Comparison of ENCODE assay signal across 28 cellular contexts in genomic region chr7:28533267-28533666, GRCh38.
A peak's percentile ranks its signal among the peaks of the same experiment; 100 is the strongest.
DNase-seq lines count a peak whose midpoint lies in the region; ATAC-seq, FAIRE-seq and TF ChIP-seq lines count a peak whose summit lies in the region.
"Had no signal": no experiment of that assay in that cellular context is flagged by ENCODE, and none has a peak within 500 bp of the region (broad histone marks: within the 10 kb centered on the region; RNA-seq: fewer than 3 reads in every experiment).

No MANE protein-coding gene starts in this region.

- H2AFZ ChIP-seq in GM12878 (ENCODE audit: control insufficient read depth, low read depth, low read length) (peak overlapping the region; percentile 9), osteoblast (ENCODE audit: low read length) (no peak overlapping the region)

- BruUV-seq in GM12878 (replicated peaks; lab: Mats Ljungman, UMichigan) = no TSS peak

- peaks cover 11% of the 10 kb centered on the region for H3K4me1 ChIP-seq in GM12878 (ENCODE audit: control insufficient read depth, insufficient read depth, low read length)
- peaks cover 57% of the 10 kb centered on the region for H3K4me1 ChIP-seq in osteoblast (ENCODE audit: insufficient read depth, low read length)
- H3K4me1 ChIP-seq: prostate gland had no signal

- 20% methylated on average over 8 of the region's 8 CpGs for WGBS in GM12878 (ENCODE audit: insufficient coverage, insufficient replicate concordance, low lambda C conversion rate, missing lambda C conversion rate)

- H3K27me3 ChIP-seq in GM12878 (replicated peaks in 1 of 2; ENCODE audit: control insufficient read depth in 2 of 2, insufficient read depth in 2 of 2, low read length in 1 of 2) (no peaks in the 10 kb centered on the region), osteoblast (ENCODE audit: insufficient read depth, low read length) (no peaks in the 10 kb centered on the region)
- H3K27me3 ChIP-seq: SJCRH30, tibial artery had no signal

- H3K4me2 ChIP-seq in GM12878 (ENCODE audit: control insufficient read depth, insufficient read depth) (no peak overlapping the region), osteoblast (ENCODE audit: insufficient read depth, low read length) (no peak overlapping the region)

- POLR2A ChIA-PET in GM12878 (lab: Charles Lee) = interaction anchor here (1.0 kb wide), 3 partner anchors 37 to 55 kb away, joined by 3 read pairs; no protein-coding TSS in a partner anchor

- H3K27ac Mint-ChIP-seq in activated T-helper 2 cell treated with anti-CD3 and anti-CD28 coated beads, Interferon-gamma antibody, Interleukin-2, Interleukin-4, amounts not matched to agents 10 μg/mL and 5 μg/mL and 100 μg/mL, durations not matched to agents 14 hours and 24 hours and 36 hours = no peak overlapping the region
- H3K27ac Mint-ChIP-seq: activated naive CD8-positive, alpha-beta T cell treated with anti-CD3 and anti-CD28 coated beads, Interleukin-2, amount 50 U/mL, for 24 hours; activated T-cell treated with anti-CD3 and anti-CD28 coated beads, Interleukin-2, amount 50 U/mL, for 24 hours; effector memory CD8-positive, alpha-beta T cell; T-cell; WTC11 had no signal

- H3K4me3 Mint-ChIP-seq in activated T-helper 2 cell treated with anti-CD3 and anti-CD28 coated beads, Interferon-gamma antibody, Interleukin-2, Interleukin-4, amounts not matched to agents 10 μg/mL and 5 μg/mL and 100 μg/mL, durations not matched to agents 14 hours and 24 hours and 36 hours (ENCODE audit: low read depth) = no peak overlapping the region
- H3K4me3 Mint-ChIP-seq: activated naive CD8-positive, alpha-beta T cell treated with anti-CD3 and anti-CD28 coated beads, Interleukin-2, amount 50 U/mL, for 24 hours; activated T-cell treated with anti-CD3 and anti-CD28 coated beads, Interleukin-2, amount 50 U/mL, for 24 hours; central memory CD8-positive, alpha-beta T cell; effector memory CD8-positive, alpha-beta T cell; T-cell; WTC11 had no signal

- H3K4me3 ChIP-seq in GM12865 (ENCODE audit: low read depth, low read length) (no peak overlapping the region), GM12878 (no peak overlapping the region), osteoblast (ENCODE audit: insufficient read depth, low read length) (no peak overlapping the region)
- H3K4me3 ChIP-seq: prostate gland, SJCRH30, tibial artery had no signal

- TF ChIP-seq CTCF in GM12865 (IDR thresholded peaks at IDR 0.05; ENCODE audit: insufficient read depth, low read depth, low read length, missing control alignments) (no peak), GM12878 (IDR thresholded peaks at IDR 0.05 in 2 of 3, conservative IDR thresholded peaks at IDR 0.05 in 1 of 3; ENCODE audit: control insufficient read depth in 2 of 3, extremely low read depth in 1 of 3, insufficient read depth in 1 of 3, low read depth in 3 of 3, low read length in 3 of 3) (no peak), osteoblast (IDR thresholded peaks at IDR 0.05; ENCODE audit: extremely low read depth, low read depth, low read length) (no peak)

- ATAC-seq in GM21576 (IDR thresholded peaks at IDR 0.05; ENCODE audit: unreplicated experiment) (peak; percentile 62), GM12878 (peak; percentile 70), HG03520 (IDR thresholded peaks at IDR 0.05; ENCODE audit: unreplicated experiment) (no peak)
- ATAC-seq: activated naive CD8-positive, alpha-beta T cell treated with anti-CD3 and anti-CD28 coated beads, Interleukin-2, amount 50 U/mL, for 24 hours; effector memory CD8-positive, alpha-beta T cell; T-cell; WTC11 had no signal

- in situ Hi-C loops in GM12878 (cut with MboI) = loop anchor here (5.0 kb wide), 1 partner anchor 51 kb away; no protein-coding TSS in a partner anchor

- SMC1A ChIA-PET in GM12878 (lab: Charles Lee; ENCODE audit: uncharacterized antibody, unreplicated experiment) = interaction anchor here (1.0 to 3.1 kb wide), 12 partner anchors 10 to 281 kb away, joined by 3 to 36 read pairs (median 5); no protein-coding TSS in a partner anchor

- no peak for TF ChIP-seq POLR2A in GM12878 (IDR thresholded peaks at IDR 0.05; ENCODE audit: low read depth, low read length)

- CTCF ChIA-PET in GM12878 (lab: Yijun Ruan, JAX) = interaction anchor here (0.7 to 1.1 kb wide), 6 partner anchors 9 to 94 kb away, joined by 3 to 5 read pairs (median 4); no protein-coding TSS in a partner anchor

- 0 out of 2 replicates have a peak overlapping the region, but pooled peaks have one; percentile 21 for H3K9ac ChIP-seq in GM12878 (ENCODE audit: control insufficient read depth, insufficient read depth, low read length)

- no peak for TF ChIP-seq RAD21 in GM12878 (IDR thresholded peaks at IDR 0.05; ENCODE audit: insufficient read depth, low read depth, low read length)

- H3K36me3 ChIP-seq in GM12878 (ENCODE audit: control insufficient read depth in 2 of 2, insufficient read depth in 2 of 2, low read length in 1 of 2) (no peaks in the 10 kb centered on the region), osteoblast (ENCODE audit: insufficient read depth, low read length) (no peaks in the 10 kb centered on the region)
- H3K36me3 ChIP-seq: neutrophil, prostate gland, SJCRH30, tibial artery had no signal

- no peaks in the 10 kb centered on the region for H4K20me1 ChIP-seq in GM12878 (ENCODE audit: control insufficient read depth, insufficient read depth)
- H4K20me1 ChIP-seq in osteoblast (ENCODE audit: insufficient read depth, low read length) = no peaks in the 10 kb centered on the region

- H3K79me2 ChIP-seq in GM12878 (ENCODE audit: control insufficient read depth, insufficient read depth, low read length) = no peaks in the 10 kb centered on the region
- H3K79me2 ChIP-seq in osteoblast (ENCODE audit: insufficient read depth, low read length) = no peaks in the 10 kb centered on the region

- H3K36me3 Mint-ChIP-seq in activated T-helper 2 cell treated with anti-CD3 and anti-CD28 coated beads, Interferon-gamma antibody, Interleukin-2, Interleukin-4, amounts not matched to agents 10 μg/mL and 5 μg/mL and 100 μg/mL, durations not matched to agents 14 hours and 24 hours and 36 hours (ENCODE audit: low read depth) = no peaks in the 10 kb centered on the region
- H3K36me3 Mint-ChIP-seq: T-cell had no signal

- no peaks in the 10 kb centered on the region; the same call in 1 of the 3 replicates for H3K9me3 ChIP-seq in GM12878 (replicated peaks; ENCODE audit: control insufficient read depth, insufficient read depth, low read length)
- peaks cover 2% of the 10 kb centered on the region for H3K9me3 ChIP-seq in osteoblast (ENCODE audit: low read depth, low read length)
- H3K9me3 ChIP-seq: neutrophil, prostate gland, tibial artery had no signal

- RAD21 ChIA-PET in GM12878 (lab: Charles Lee; ENCODE audit: unreplicated experiment) = interaction anchor here (0.6 to 1.1 kb wide), 6 partner anchors 9 to 120 kb away, joined by 3 to 4 read pairs (median 3); no protein-coding TSS in a partner anchor

- no peaks in the 10 kb centered on the region for H3K4me1 Mint-ChIP-seq in activated T-helper 2 cell treated with anti-CD3 and anti-CD28 coated beads, Interferon-gamma antibody, Interleukin-2, Interleukin-4, amounts not matched to agents 10 μg/mL and 5 μg/mL and 100 μg/mL, durations not matched to agents 14 hours and 24 hours and 36 hours (ENCODE audit: low read depth)
- H3K4me1 Mint-ChIP-seq: activated naive CD8-positive, alpha-beta T cell treated with anti-CD3 and anti-CD28 coated beads, Interleukin-2, amount 50 U/mL, for 24 hours; central memory CD8-positive, alpha-beta T cell; T-cell had no signal

- peak overlapping the region; percentile 54 for H3K27ac ChIP-seq in GM12878 (ENCODE audit: control insufficient read depth, insufficient read depth)
- H3K27ac ChIP-seq in osteoblast (ENCODE audit: low read depth, low read length) = peak overlapping the region; percentile 88
- H3K27ac ChIP-seq: C4-2B, neutrophil, prostate gland, SJCRH30 had no signal

- peak; percentile 70 for DNase-seq in GM12865 (ENCODE audit: low read depth)
- no peak for DNase-seq in GM12878 (ENCODE audit: low read depth, low spot score)
- DNase-seq in osteoblast (ENCODE audit: insufficient read length, low spot score, missing footprints) = no peak
- DNase-seq in activated T-helper 2 cell treated with anti-CD3 and anti-CD28 coated beads, Interferon-gamma antibody, Interleukin-2, Interleukin-4, amounts not matched to agents 10 μg/mL and 5 μg/mL and 100 μg/mL, durations not matched to agents 14 hours and 24 hours and 36 hours (ENCODE audit: low spot score) = no peak
- DNase-seq in NCI-H2196 treated with DMSO at 0.1 percent for 48 hours (lab: John Stamatoyannopoulos, UW; ENCODE audit: unreplicated experiment) = no peak
- no peak for DNase-seq in SW480 (ENCODE audit: low spot score)
- DNase-seq: activated naive CD8-positive, alpha-beta T cell treated with anti-CD3 and anti-CD28 coated beads, Interleukin-2, amount 50 U/mL, for 24 hours; activated T-cell treated with anti-CD3 and anti-CD28 coated beads, Interleukin-2, amount 50 U/mL, for 24 hours; Calu3; DMS79 treated with DMSO at 0.1 percent for 48 hours; effector memory CD8-positive, alpha-beta T cell; GDM1; HCEC 1CT; mesendoderm; NCI-H1048; RPMI8226; stimulated activated CD4-positive, alpha-beta T cell treated with anti-CD3 and anti-CD28 coated beads, Interleukin-12 subunit alpha, Interleukin-12 subunit beta, amount 100 ng/mL, for 4 hours; stimulated activated CD4-positive, alpha-beta T cell treated with anti-CD3 and anti-CD28 coated beads, Interleukin-2, amount 100 ng/mL, for 48 hours; T-cell had no signal

- intact Hi-C loops in GM12878 (cut with micrococcal nuclease; ENCODE audit: unreplicated experiment) = no loop called here
- intact Hi-C loops in activated T-helper 2 cell treated with anti-CD3 and anti-CD28 coated beads, Interferon-gamma antibody, Interleukin-2, Interleukin-4, amounts not matched to agents 10 μg/mL and 5 μg/mL and 100 μg/mL, durations not matched to agents 14 hours and 24 hours and 36 hours (cut with micrococcal nuclease) = no loop called here

- peaks cover 3% of the 10 kb centered on the region for H3K27me3 Mint-ChIP-seq in activated T-helper 2 cell treated with anti-CD3 and anti-CD28 coated beads, Interferon-gamma antibody, Interleukin-2, Interleukin-4, amounts not matched to agents 10 μg/mL and 5 μg/mL and 100 μg/mL, durations not matched to agents 14 hours and 24 hours and 36 hours (ENCODE audit: low read depth)

- H3K9me3 Mint-ChIP-seq in activated T-helper 2 cell treated with anti-CD3 and anti-CD28 coated beads, Interferon-gamma antibody, Interleukin-2, Interleukin-4, amounts not matched to agents 10 μg/mL and 5 μg/mL and 100 μg/mL, durations not matched to agents 14 hours and 24 hours and 36 hours = no peaks in the 10 kb centered on the region
- H3K9me3 Mint-ChIP-seq: activated T-cell treated with anti-CD3 and anti-CD28 coated beads, Interleukin-2, amount 50 U/mL, for 24 hours; central memory CD8-positive, alpha-beta T cell; effector memory CD8-positive, alpha-beta T cell had no signal

- peak; percentile 56 for FAIRE-seq in GM12878 (lab: Jason Lieb, UNC)

- no peak for TF ChIP-seq EP300 in GM12878 (IDR thresholded peaks at IDR 0.05; ENCODE audit: borderline replicate concordance in 1 of 2, control insufficient read depth in 1 of 2, low read depth in 2 of 2, low read length in 2 of 2)

TF ChIP-seq in GM12878, 131 proteins besides CTCF, POLR2A, EP300 and RAD21 (continues in another document):
- TF ChIP-seq RBBP5 (conservative IDR thresholded peaks at IDR 0.05) (no peak), EZH2 (IDR thresholded peaks at IDR 0.05; ENCODE audit: borderline replicate concordance, control insufficient read depth, low read depth, low read length) (no peak), YY1 (IDR thresholded peaks at IDR 0.05; ENCODE audit: low read depth, low read length) (0 out of 2 replicates have a peak, but pooled peaks have one; percentile 31)
